ENCODE assay signal across 29 cellular contexts in genomic region chr9:2106666-2107065, GRCh38.
"Had no signal": no experiment of that assay in that cellular context is flagged by ENCODE, and none has a peak within 500 bp of the region (broad histone marks: within the 10 kb centered on the region; RNA-seq: fewer than 3 reads in every experiment).

No MANE protein-coding gene starts in this region.

- H3K27ac ChIP-seq: left lung, lower lobe of right lung, pancreas, prostate gland, tibial nerve, uterus had no signal

- ATAC-seq: left colon; left lung; lower lobe of right lung; naive thymus-derived CD8-positive, alpha-beta T cell; pancreas; right cardiac atrium; sciatic nerve; stimulated activated naive B cell treated with anti-CD40 and anti-IgM and Interleukin-4, amounts not matched to agents 10 μg/mL and 1 μg/mL and 100 μg/mL, for 72 hours had no signal

- H3K4me3 ChIP-seq: left lung, lower lobe of right lung, pancreas, prostate gland, skin epidermis, tibial nerve, uterus had no signal

- DNase-seq: hypothalamus; immature natural killer cell; kidney; left colon; left lung; lower lobe of right lung; mammary epithelial cell; mesenchymal stem cell; naive thymus-derived CD8-positive, alpha-beta T cell; nucleus accumbens; pancreas; posterior cingulate gyrus; retina; right cardiac atrium; stimulated activated CD4-positive, alpha-beta T cell treated with anti-CD3 and anti-CD28 coated beads, Interleukin-12 subunit alpha, Interleukin-12 subunit beta, amount 100 ng/mL, for 4 hours; stimulated activated CD4-positive, alpha-beta T cell treated with anti-CD3 and anti-CD28 coated beads, Interleukin-15, amount 100 ng/mL, for 24 hours; stimulated activated CD4-positive, alpha-beta T cell treated with anti-CD3 and anti-CD28 coated beads, Interleukin-2, amount 100 ng/mL, for 24 hours; stimulated activated CD4-positive, alpha-beta T cell treated with anti-CD3 and anti-CD28 coated beads, Interleukin-4, amount 100 ng/mL, for 1 hour; stimulated activated naive B cell treated with anti-CD40 and anti-IgM and Interleukin-4, amounts not matched to agents 10 μg/mL and 1 μg/mL and 100 μg/mL, for 72 hours; substantia nigra; uterus had no signal

- H3K9me3 Mint-ChIP-seq: immature natural killer cell; naive thymus-derived CD8-positive, alpha-beta T cell; nephron; neural crest cell; stimulated activated naive B cell treated with anti-CD40 and anti-IgM and Interleukin-4, amounts not matched to agents 10 μg/mL and 1 μg/mL and 100 μg/mL, for 72 hours; stimulated activated naive CD8-positive, alpha-beta T cell treated with anti-CD3 and anti-CD28 coated beads, Interleukin-15, Interleukin-2, amounts not matched to agents 100 ng/mL and 50 ng/mL, for 24 hours; type B pancreatic cell had no signal

- H3K36me3 ChIP-seq: prostate gland had no signal

- H3K27me3 Mint-ChIP-seq: naive thymus-derived CD8-positive, alpha-beta T cell; stimulated activated naive B cell treated with anti-CD40 and anti-IgM and Interleukin-4, amounts not matched to agents 10 μg/mL and 1 μg/mL and 100 μg/mL, for 72 hours; stimulated activated naive CD8-positive, alpha-beta T cell treated with anti-CD3 and anti-CD28 coated beads, Interleukin-15, Interleukin-2, amounts not matched to agents 100 ng/mL and 50 ng/mL, for 24 hours; type B pancreatic cell had no signal

- H3K9me3 ChIP-seq: left lung, lower lobe of right lung, pancreas, prostate gland, tibial nerve, uterus had no signal

- H3K27me3 ChIP-seq: left lung, pancreas, tibial nerve, uterus had no signal

- H3K4me1 Mint-ChIP-seq: immature natural killer cell; stimulated activated naive B cell treated with anti-CD40 and anti-IgM and Interleukin-4, amounts not matched to agents 10 μg/mL and 1 μg/mL and 100 μg/mL, for 72 hours had no signal

- H3K4me1 ChIP-seq: left lung, lower lobe of right lung, pancreas, prostate gland, uterus had no signal

- H3K4me3 Mint-ChIP-seq: immature natural killer cell; naive thymus-derived CD8-positive, alpha-beta T cell; nephron; neural crest cell; stimulated activated naive B cell treated with anti-CD40 and anti-IgM and Interleukin-4, amounts not matched to agents 10 μg/mL and 1 μg/mL and 100 μg/mL, for 72 hours; stimulated activated naive CD8-positive, alpha-beta T cell treated with anti-CD3 and anti-CD28 coated beads, Interleukin-15, Interleukin-2, amounts not matched to agents 100 ng/mL and 50 ng/mL, for 24 hours; type B pancreatic cell had no signal

- H3K27ac Mint-ChIP-seq: nephron; stimulated activated naive B cell treated with anti-CD40 and anti-IgM and Interleukin-4, amounts not matched to agents 10 μg/mL and 1 μg/mL and 100 μg/mL, for 72 hours; stimulated activated naive CD8-positive, alpha-beta T cell treated with anti-CD3 and anti-CD28 coated beads, Interleukin-15, Interleukin-2, amounts not matched to agents 100 ng/mL and 50 ng/mL, for 24 hours; type B pancreatic cell had no signal
